ENCODE assay signal across 1 cellular context in genomic region chrX:2654436-2655340, GRCh38.
TF ChIP-seq lines count a peak whose summit lies in the region.

No MANE protein-coding gene starts in this region.

TF ChIP-seq in HepG2, 621 proteins besides CTCF, POLR2A, EP300 and RAD21 (continued from another document and continues in another):
- TF ChIP-seq MIXL1 (CRISPR knock-in tag; IDR thresholded peaks at IDR 0.05) (0 out of 2 replicates have a peak, but pooled peaks have one; percentile 31), ZBTB3 (CRISPR knock-in tag; IDR thresholded peaks at IDR 0.05; ENCODE audit: borderline replicate concordance, low read depth) (0 out of 2 replicates have a peak, but pooled peaks have one; percentile 22), ZNF142 (CRISPR knock-in tag; IDR thresholded peaks at IDR 0.05) (peak; percentile 17; the same call in 1 of the 2 replicates), KLF16 (CRISPR knock-in tag; IDR thresholded peaks at IDR 0.05) (0 out of 4 replicates have a peak, but pooled peaks of 1 of the 2 experiments have one; percentile 53), LBX2 (CRISPR knock-in tag; IDR thresholded peaks at IDR 0.05; ENCODE audit: borderline replicate concordance) (no peak), ELF4 (CRISPR knock-in tag; IDR thresholded peaks at IDR 0.05; ENCODE audit: borderline replicate concordance) (no peak), ZFP36 (IDR thresholded peaks at IDR 0.05; ENCODE audit: borderline replicate concordance, low read depth, low read length, partially characterized antibody) (no peak), ZNF691 (CRISPR knock-in tag; IDR thresholded peaks at IDR 0.05; ENCODE audit: borderline replicate concordance, low read depth) (peak; percentile 57; the same call in 1 of the 2 replicates), ZNF232 (CRISPR knock-in tag; IDR thresholded peaks at IDR 0.05; ENCODE audit: borderline replicate concordance) (peak; percentile 31; the same call in 1 of the 2 replicates), ONECUT2 (CRISPR knock-in tag; IDR thresholded peaks at IDR 0.05) (peak; percentile 90), NR2F1 (CRISPR knock-in tag; IDR thresholded peaks at IDR 0.05) (peak; percentile 53 to 84; a peak in 3 of 4 replicates), JUNB (CRISPR knock-in tag; IDR thresholded peaks at IDR 0.05; ENCODE audit: borderline replicate concordance) (no peak), ZNF678 (CRISPR knock-in tag; IDR thresholded peaks at IDR 0.05) (0 out of 2 replicates have a peak, but pooled peaks have one; percentile 34), RAD51 (IDR thresholded peaks at IDR 0.05; ENCODE audit: borderline replicate concordance) (no peak), THAP9 (CRISPR knock-in tag; IDR thresholded peaks at IDR 0.05; ENCODE audit: borderline replicate concordance) (0 out of 2 replicates have a peak, but pooled peaks have one; percentile 23), HINFP (CRISPR knock-in tag; IDR thresholded peaks at IDR 0.05; ENCODE audit: low read depth) (0 out of 2 replicates have a peak, but pooled peaks have one; percentile 33), ZMYM3 (CRISPR knock-in tag; IDR thresholded peaks at IDR 0.05) (peak; percentile 94), ZFP91 (CRISPR knock-in tag; IDR thresholded peaks at IDR 0.05; ENCODE audit: borderline replicate concordance) (peak; percentile 100), ZNF350 (CRISPR knock-in tag; IDR thresholded peaks at IDR 0.05; ENCODE audit: borderline replicate concordance, low read depth) (peak; percentile 64; the same call in 1 of the 2 replicates), KDM5A (IDR thresholded peaks at IDR 0.05; ENCODE audit: borderline replicate concordance, low read length) (peak; percentile 54; the same call in 1 of the 2 replicates), FUBP1 (CRISPR knock-in tag; IDR thresholded peaks at IDR 0.05; ENCODE audit: borderline replicate concordance) (no peak), ZFP37 (CRISPR knock-in tag; IDR thresholded peaks at IDR 0.05; ENCODE audit: borderline replicate concordance) (no peak), ZNF547 (CRISPR knock-in tag; IDR thresholded peaks at IDR 0.05) (no peak), FOXA1 (IDR thresholded peaks at IDR 0.05) (no peak), FOXA1 (CRISPR knock-in tag; IDR thresholded peaks at IDR 0.05) (peak; percentile 84), ZEB1 (IDR thresholded peaks at IDR 0.05; ENCODE audit: insufficient replicate concordance, low read depth) (no peak), PATZ1 (CRISPR knock-in tag; IDR thresholded peaks at IDR 0.05) (peak; percentile 32; the same call in 1 of the 2 replicates), HMGXB4 (CRISPR knock-in tag; IDR thresholded peaks at IDR 0.05; ENCODE audit: borderline replicate concordance in 1 of 2, low read depth in 1 of 2) (no peak; a peak in 1 of 4 replicates), ZNF430 (CRISPR knock-in tag; IDR thresholded peaks at IDR 0.05) (no peak), GFI1 (CRISPR knock-in tag; IDR thresholded peaks at IDR 0.05; ENCODE audit: borderline replicate concordance) (peak; percentile 46; the same call in 1 of the 2 replicates), ZNF138 (CRISPR knock-in tag; IDR thresholded peaks at IDR 0.05; ENCODE audit: low read depth) (no peak), HNF4A (CRISPR knock-in tag; IDR thresholded peaks at IDR 0.05) (peak; percentile 87)
